Comparison of ENCODE assay signal across 8 cellular contexts in the genomic region with DNA sequence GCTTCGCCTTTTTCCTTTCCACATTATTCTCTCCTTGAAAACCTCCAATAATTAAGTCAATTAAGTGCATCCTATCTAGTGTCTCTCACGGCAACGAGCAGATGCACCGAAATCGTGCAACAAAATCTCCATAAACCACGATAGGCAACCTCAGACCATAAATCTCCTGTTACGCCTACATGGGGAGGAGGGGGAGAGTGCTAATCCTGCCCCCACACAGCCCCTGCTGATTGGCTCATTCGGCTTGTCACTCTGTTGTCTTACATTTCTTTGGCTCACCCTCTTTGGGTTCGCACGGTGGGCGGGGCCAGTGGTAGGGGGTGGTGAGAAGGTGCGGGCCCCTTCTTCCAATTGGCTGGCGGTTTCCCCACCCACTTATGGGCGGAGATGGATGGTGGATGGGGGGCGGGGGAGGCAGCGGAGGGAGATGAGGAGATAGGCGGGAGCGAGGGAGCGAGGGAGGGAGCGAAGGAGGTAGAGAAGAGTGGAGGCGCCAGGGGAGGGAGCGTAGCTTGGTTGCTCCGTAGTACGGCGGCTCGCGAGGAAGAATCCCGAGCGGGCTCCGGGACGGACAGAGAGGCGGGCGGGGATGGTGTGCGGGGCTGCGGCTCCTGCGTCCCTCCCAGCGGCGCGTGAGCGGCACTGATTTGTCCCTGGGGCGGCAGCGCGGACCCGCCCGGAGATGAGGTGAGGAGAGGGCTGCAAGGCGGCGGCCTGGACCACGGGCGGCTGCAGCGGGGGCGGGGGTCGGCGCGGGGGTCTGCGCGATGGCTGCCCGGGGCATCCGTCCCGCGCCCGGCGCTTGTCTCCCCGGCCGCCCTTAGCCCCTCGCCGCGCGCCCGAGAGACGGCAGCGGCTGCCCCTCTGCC. TPM values are rescaled to one million over a fixed set of nuclear protein-coding genes. Genes with fewer than 3 reads are reported as not detected.
A peak's percentile ranks its signal among the peaks of the same experiment; 100 is the strongest.
DNase-seq lines count a peak whose midpoint lies in the region; ATAC-seq and TF ChIP-seq lines count a peak whose summit lies in the region.

ITSN1 (plus strand) TSS at position 475 of the 869 bp plus-strand sequence. CDS start 76,328 bp downstream, outside the sequence.

- H3K27me3 ChIP-seq in muscle layer of colon (ENCODE audit: control insufficient read depth in 1 of 2, insufficient read depth in 2 of 2, low read length in 2 of 2): no peaks in the 10 kb centered on the region

- H3K36me3 Mint-ChIP-seq in activated T-cell treated with anti-CD3 and anti-CD28 coated beads, Interleukin-2, amount 50 U/mL, for 72 hours (ENCODE audit: insufficient read depth in 2 of 2): peaks cover 0 to 2% of the 10 kb centered on the region in 2 donors

- H3K4me3 ChIP-seq in muscle layer of colon (ENCODE audit: low read depth in 1 of 2, low read length in 2 of 2): peak within 1 kb of the TSS; percentile 78 to 79

- peak within 1 kb of the TSS; percentile 93 for H3K27ac Mint-ChIP-seq in activated T-cell treated with anti-CD3 and anti-CD28 coated beads, Interleukin-2, amount 50 U/mL, for 72 hours

- peaks cover 24% of the 10 kb centered on the region for H3K4me1 ChIP-seq in muscle layer of colon (ENCODE audit: insufficient read depth, low read length)

- H3K27me3 Mint-ChIP-seq in activated T-cell treated with anti-CD3 and anti-CD28 coated beads, Interleukin-2, amount 50 U/mL, for 72 hours (ENCODE audit: low read depth): peaks cover 20% of the 10 kb centered on the region

- DNase-seq in DMS153 (lab: John Stamatoyannopoulos, UW) (peak; percentile 98), KG1 (lab: John Stamatoyannopoulos, UW) (peak; percentile 92)
- peak; percentile 100 for DNase-seq in activated T-cell treated with anti-CD3 and anti-CD28 coated beads, Interleukin-2, amount 50 U/mL, for 72 hours
- DNase-seq in stimulated activated CD8-positive, alpha-beta memory T cell treated with anti-CD3 and anti-CD28 coated beads, Interleukin-7, amount 100 ng/mL, for 1 hour (ENCODE audit: low read depth in 2 of 2): peak; percentile 99 to 100

- no peaks in the 10 kb centered on the region for H3K36me3 ChIP-seq in muscle layer of colon (ENCODE audit: insufficient read depth, low read length)

- no peaks in the 10 kb centered on the region for H3K9me3 ChIP-seq in muscle layer of colon (ENCODE audit: low read length)

- H3K9ac ChIP-seq in muscle layer of colon (ENCODE audit: low read length): peak within 1 kb of the TSS; percentile 86

- H3K4me1 Mint-ChIP-seq in activated T-cell treated with anti-CD3 and anti-CD28 coated beads, Interleukin-2, amount 50 U/mL, for 72 hours (ENCODE audit: low read depth): peaks cover 6% of the 10 kb centered on the region

- H3K9me3 Mint-ChIP-seq in activated T-cell treated with anti-CD3 and anti-CD28 coated beads, Interleukin-2, amount 50 U/mL, for 72 hours: no peaks in the 10 kb centered on the region

- H3K4me3 Mint-ChIP-seq in activated T-cell treated with anti-CD3 and anti-CD28 coated beads, Interleukin-2, amount 50 U/mL, for 72 hours: peak within 1 kb of the TSS; percentile 85 to 95

- ATAC-seq in GM21737 (IDR thresholded peaks at IDR 0.05; ENCODE audit: unreplicated experiment) (peak; percentile 78), esophagus mucosa (peak; percentile 96)
- ATAC-seq in activated T-cell treated with anti-CD3 and anti-CD28 coated beads, Interleukin-2, amount 50 U/mL, for 72 hours (replicated peaks in 1 of 2): peak; percentile 89 to 91

- peak within 1 kb of the TSS; percentile 90 for H3K27ac ChIP-seq in muscle layer of colon (ENCODE audit: low read depth, low read length)

TF ChIP-seq in PFSK-1, 5 proteins besides CTCF, POLR2A, EP300 and RAD21:
- TF ChIP-seq FOXP2 (optimal IDR thresholded peaks at IDR 0.05; ENCODE audit: borderline replicate concordance, extremely low read depth, extremely low read length, insufficient read depth) (peak; percentile 65), POLR2AphosphoS5 (IDR thresholded peaks at IDR 0.05; ENCODE audit: low read depth, low read length) (peak; percentile 82), REST (IDR thresholded peaks at IDR 0.05; ENCODE audit: insufficient read depth in 1 of 2, low read depth in 2 of 2, low read length in 2 of 2) (peak; percentile 46 to 58; a peak in 2 of 4 replicates), TAF1 (IDR thresholded peaks at IDR 0.05; ENCODE audit: borderline replicate concordance, insufficient read depth, low read length) (peak; percentile 95), SIN3A (IDR thresholded peaks at IDR 0.05; ENCODE audit: borderline replicate concordance, insufficient read depth, low read length) (0 out of 2 replicates have a peak, but pooled peaks have one; percentile 41)

RNA-seq across cellular contexts. Expression of gene ITSN1, which starts in this region (rescaled TPM):
- 29.1 TPM for polyA plus RNA-seq in PFSK-1 (2012; ENCODE audit: insufficient read length, low read depth)
- total RNA-seq in activated T-cell treated with anti-CD3 and anti-CD28 coated beads, Interleukin-2, amount 50 U/mL, for 72 hours: 1 to 10 TPM; 2.6 to 4.5 TPM
- 9.8 TPM for total RNA-seq in esophagus mucosa

Comparison
In these comparisons a context has a peak if more than half of its experiments do, and no peak if none do; other contexts are left out.
1. Peak in every context shown above with its lines: DNase-seq, ATAC-seq, H3K4me3 ChIP-seq and H3K27ac ChIP-seq.